In genomic region chr6:139752086-139752485, GRCh38 we compare ENCODE assay signal across 1 cellular context.
TF ChIP-seq lines count a peak whose summit lies in the region.

No MANE protein-coding gene starts in this region.

TF ChIP-seq in IMR-90, 13 proteins besides CTCF, POLR2A, EP300 and RAD21:
- TF ChIP-seq MXI1 (IDR thresholded peaks at IDR 0.05; ENCODE audit: borderline replicate concordance, low read depth, low read length) (no peak), MAZ (IDR thresholded peaks at IDR 0.05; ENCODE audit: borderline replicate concordance, low read depth, low read length) (no peak), CEBPB (IDR thresholded peaks at IDR 0.05; ENCODE audit: low read depth, low read length) (no peak)
